8 cellular contexts compared by ENCODE assay signal in genomic region chr22:24106385-24107381, GRCh38.
DNase-seq lines count a peak whose midpoint lies in the region; ATAC-seq, FAIRE-seq and TF ChIP-seq lines count a peak whose summit lies in the region.

No MANE protein-coding gene starts in this region.

- intact Hi-C loops in kidney (cut with DNase I) = no loop called here

- H3K9me3 ChIP-seq in kidney (ENCODE audit: control insufficient read depth in 1 of 2, low read length in 2 of 2) (no peaks in the 10 kb centered on the region), thoracic aorta (no peaks in the 10 kb centered on the region)

- H3K9ac ChIP-seq in kidney (ENCODE audit: low read length in 2 of 2) = no peak overlapping the region

- H3K36me3 ChIP-seq in kidney (ENCODE audit: control insufficient read depth in 1 of 2, insufficient read depth in 2 of 2, low read length in 2 of 2) (peaks cover 14 to 21% of the 10 kb centered on the region in 2 donors), thoracic aorta (peaks cover 3% of the 10 kb centered on the region)

- no peak overlapping the region for H3K4me3 ChIP-seq in kidney (ENCODE audit: low read length in 2 of 2)
- no peak overlapping the region for H3K4me3 ChIP-seq in thoracic aorta

- no peaks in the 10 kb centered on the region for H3K27me3 Mint-ChIP-seq in activated T-cell treated with anti-CD3 and anti-CD28 coated beads, Interleukin-2, amount 50 U/mL, for 72 hours (ENCODE audit: low read depth)

- H3K36me3 Mint-ChIP-seq in activated T-cell treated with anti-CD3 and anti-CD28 coated beads, Interleukin-2, amount 50 U/mL, for 72 hours (ENCODE audit: insufficient read depth in 2 of 2) = peaks cover 0 to 8% of the 10 kb centered on the region in 2 donors

- H3K27ac ChIP-seq in kidney (ENCODE audit: low read depth in 2 of 2, low read length in 2 of 2) = no peak overlapping the region
- H3K27ac ChIP-seq in thoracic aorta = peak overlapping the region; percentile 75 to 80

- TF ChIP-seq CTCF in kidney (IDR thresholded peaks at IDR 0.05; ENCODE audit: borderline replicate concordance, extremely low read depth, insufficient read depth) (peak; percentile 2), thoracic aorta (IDR thresholded peaks at IDR 0.05) (no peak)

- no peaks in the 10 kb centered on the region for H3K9me3 Mint-ChIP-seq in activated T-cell treated with anti-CD3 and anti-CD28 coated beads, Interleukin-2, amount 50 U/mL, for 72 hours

- peak overlapping the region; percentile 70 to 84 for H3K4me3 Mint-ChIP-seq in activated T-cell treated with anti-CD3 and anti-CD28 coated beads, Interleukin-2, amount 50 U/mL, for 72 hours

- H3K27me3 ChIP-seq in thoracic aorta (replicated peaks; ENCODE audit: insufficient read depth) = no peaks in the 10 kb centered on the region

- FAIRE-seq in kidney (lab: Jason Lieb, UNC) = no peak

- peak; percentile 73 to 86 for ATAC-seq in activated T-cell treated with anti-CD3 and anti-CD28 coated beads, Interleukin-2, amount 50 U/mL, for 72 hours (replicated peaks in 1 of 2)
- no peak for ATAC-seq in thoracic aorta (ENCODE audit: insufficient number of reproducible peaks, low FRiP score, low read depth)
- ATAC-seq in HG03097 (IDR thresholded peaks at IDR 0.05; ENCODE audit: low FRiP score, unreplicated experiment) = no peak
- ATAC-seq in HG02759 (IDR thresholded peaks at IDR 0.05; ENCODE audit: unreplicated experiment) = no peak

- DNase-seq in stimulated activated CD4-positive, alpha-beta T cell treated with anti-CD3 and anti-CD28 coated beads, Interleukin-15, amount 100 ng/mL, for 24 hours = peak; percentile 37
- DNase-seq in stimulated activated CD4-positive, alpha-beta T cell treated with anti-CD3 and anti-CD28 coated beads, Interleukin-1b, Interleukin-23, amount 100 ng/mL, for 48 hours = no peak
- DNase-seq in activated T-cell treated with anti-CD3 and anti-CD28 coated beads, Interleukin-2, amount 50 U/mL, for 72 hours = peak; percentile 23
- DNase-seq in kidney = no peak
- no peak for DNase-seq in thoracic aorta (ENCODE audit: low spot score)
- DNase-seq in NCI-H2196 treated with DMSO at 0.1 percent for 48 hours (lab: John Stamatoyannopoulos, UW; ENCODE audit: unreplicated experiment) = no peak

- H3K4me1 Mint-ChIP-seq in activated T-cell treated with anti-CD3 and anti-CD28 coated beads, Interleukin-2, amount 50 U/mL, for 72 hours (ENCODE audit: low read depth) = peaks cover 37% of the 10 kb centered on the region

- H3K27ac Mint-ChIP-seq in activated T-cell treated with anti-CD3 and anti-CD28 coated beads, Interleukin-2, amount 50 U/mL, for 72 hours = peak overlapping the region; percentile 89

- H3K4me1 ChIP-seq in kidney (ENCODE audit: control insufficient read depth in 1 of 2, insufficient read depth in 1 of 2, low read depth in 1 of 2, low read length in 2 of 2) = no peaks in the 10 kb centered on the region
- peaks cover 10 to 51% of the 10 kb centered on the region in 2 donors for H3K4me1 ChIP-seq in thoracic aorta (ENCODE audit: control insufficient read depth in 1 of 2, low read depth in 2 of 2)

Comparison
In these comparisons a context has a peak if more than half of its experiments do, and no peak if none do; other contexts are left out.
1. DNase-seq: peak in stimulated activated CD4-positive, alpha-beta T cell treated with anti-CD3 and anti-CD28 coated beads, Interleukin-15, amount 100 ng/mL, for 24 hours (single experiment) and activated T-cell treated with anti-CD3 and anti-CD28 coated beads, Interleukin-2, amount 50 U/mL, for 72 hours (2 of 2); none in stimulated activated CD4-positive, alpha-beta T cell treated with anti-CD3 and anti-CD28 coated beads, Interleukin-1b, Interleukin-23, amount 100 ng/mL, for 48 hours (single experiment), kidney (single experiment), thoracic aorta (single experiment) and NCI-H2196 treated with DMSO at 0.1 percent for 48 hours (single experiment).
2. ATAC-seq: peak in activated T-cell treated with anti-CD3 and anti-CD28 coated beads, Interleukin-2, amount 50 U/mL, for 72 hours (2 of 2); none in thoracic aorta (single experiment), HG03097 (single experiment) and HG02759 (single experiment).
3. H3K27ac ChIP-seq: peak in thoracic aorta (2 of 2); none in kidney (0 of 2).